In the genomic region with DNA sequence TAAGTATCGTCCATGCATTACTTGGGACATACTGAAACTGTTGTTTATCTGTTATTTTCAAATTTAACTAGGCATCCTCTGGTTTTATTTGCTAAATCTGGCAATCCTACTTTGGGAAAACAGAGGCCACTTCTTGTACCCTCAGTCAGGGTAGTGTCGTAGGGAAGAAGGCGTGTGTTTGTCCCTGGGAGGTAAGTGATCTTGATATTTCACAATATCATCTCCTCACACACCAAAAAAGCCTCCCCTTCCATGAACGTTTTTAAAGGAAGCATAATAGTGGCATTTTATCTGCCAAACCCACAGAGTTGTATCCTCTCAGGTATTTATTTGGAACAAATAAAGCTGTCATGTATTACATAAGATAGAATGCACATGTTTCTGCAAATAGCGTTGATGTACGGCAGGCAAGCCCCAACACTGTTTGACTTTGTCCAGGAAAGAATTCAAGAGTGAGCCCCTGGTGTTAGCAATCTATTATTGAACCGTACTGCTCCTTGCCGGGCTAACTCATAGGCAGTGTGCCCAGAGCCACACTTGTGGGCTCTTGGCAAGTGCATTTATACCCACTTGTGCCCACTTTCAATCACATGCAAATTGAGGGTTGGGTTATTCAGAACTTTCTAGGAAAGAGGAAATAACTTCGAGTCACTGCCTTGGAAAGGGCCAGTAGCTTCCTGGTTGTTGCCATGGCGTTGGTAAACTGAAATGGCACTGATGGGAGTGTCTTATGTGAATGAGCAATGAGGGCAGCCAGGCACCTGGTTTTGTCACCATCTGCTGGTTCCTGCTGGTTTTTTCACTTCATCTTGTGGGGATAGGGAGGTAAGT, we compare ENCODE assay signal across 8 cellular contexts.
DNase-seq lines count a peak whose midpoint lies in the region; ATAC-seq and TF ChIP-seq lines count a peak whose summit lies in the region.

No MANE protein-coding gene starts in this region.

- no peak overlapping the region for H3K14ac ChIP-seq in mesenchymal stem cell (ENCODE audit: low read length in 2 of 2)

- peaks cover 5% of the 10 kb centered on the region for H3K9me3 Mint-ChIP-seq in activated B cell treated with CpG ODN at 0.5 μM for 24 hours

- H3K27ac ChIP-seq in BLaER1 (0 out of 2 replicates have a peak overlapping the region, but pooled peaks have one; percentile 32), mesenchymal stem cell (ENCODE audit: low read length, poor library complexity, severe bottlenecking) (no peak overlapping the region), tibial artery (peak overlapping the region in 1 of 2 donors; percentile 10), WERI-Rb-1 (no peak overlapping the region)

- H3K9ac ChIP-seq in BLaER1, result no peak overlapping the region
- no peak overlapping the region for H3K9ac ChIP-seq in mesenchymal stem cell (ENCODE audit: low read length)

- H2AK5ac ChIP-seq in mesenchymal stem cell (ENCODE audit: low read length, severe bottlenecking), result no peak overlapping the region

- no peaks in the 10 kb centered on the region for H4K20me1 ChIP-seq in BLaER1

- H3K4me1 Mint-ChIP-seq in activated B cell treated with CpG ODN at 0.5 μM for 24 hours, result peaks cover 16% of the 10 kb centered on the region

- CTCF ChIA-PET in activated B cell treated with CpG ODN at 0.5 μM for 24 hours (lab: Charles Lee), result no interaction called here

- ATAC-seq in GM19351 (IDR thresholded peaks at IDR 0.05; ENCODE audit: unreplicated experiment) (peak; percentile 73), activated B cell treated with CpG ODN at 0.5 μM for 24 hours (ENCODE audit: low read depth) (peak; percentile 47), omental fat pad (ENCODE audit: low FRiP score) (no peak)

- H3K27ac Mint-ChIP-seq in activated B cell treated with CpG ODN at 0.5 μM for 24 hours, result no peak overlapping the region

- H3K18ac ChIP-seq in mesenchymal stem cell (ENCODE audit: low read depth in 1 of 2, low read length in 2 of 2), result no peak overlapping the region

- peaks cover 5% of the 10 kb centered on the region for H3K9me3 ChIP-seq in BLaER1
- no peaks in the 10 kb centered on the region for H3K9me3 ChIP-seq in mesenchymal stem cell (ENCODE audit: control insufficient read depth, low read length)
- no peaks in the 10 kb centered on the region for H3K9me3 ChIP-seq in tibial artery
- H3K9me3 ChIP-seq in WERI-Rb-1 (ENCODE audit: severe bottlenecking), result no peaks in the 10 kb centered on the region

- no peaks in the 10 kb centered on the region; the same call in 1 of the 2 replicates for H3K27me3 ChIP-seq in BLaER1
- H3K27me3 ChIP-seq in mesenchymal stem cell (ENCODE audit: control insufficient read depth in 1 of 2, insufficient read depth in 1 of 2, low read length in 2 of 2), result peaks cover 9 to 27% of the 10 kb centered on the region in 2 experiments
- H3K27me3 ChIP-seq in tibial artery, result no peaks in the 10 kb centered on the region
- H3K27me3 ChIP-seq in WERI-Rb-1 (ENCODE audit: insufficient read depth, low read depth, severe bottlenecking), result no peaks in the 10 kb centered on the region

- H3K36me3 ChIP-seq in BLaER1, result no peaks in the 10 kb centered on the region
- H3K36me3 ChIP-seq in mesenchymal stem cell (ENCODE audit: control insufficient read depth in 1 of 2, insufficient read depth in 2 of 2, low read depth in 1 of 2, low read length in 2 of 2), result no peaks in the 10 kb centered on the region
- H3K36me3 ChIP-seq in tibial artery, result no peaks in the 10 kb centered on the region
- no peaks in the 10 kb centered on the region for H3K36me3 ChIP-seq in WERI-Rb-1

- H3K4me2 ChIP-seq in BLaER1, result peak overlapping the region; percentile 61
- no peak overlapping the region for H3K4me2 ChIP-seq in mesenchymal stem cell (ENCODE audit: low read length, poor library complexity, severe bottlenecking)

- H3K36me3 Mint-ChIP-seq in activated B cell treated with CpG ODN at 0.5 μM for 24 hours (ENCODE audit: low read depth), result no peaks in the 10 kb centered on the region

- H3K4me3 Mint-ChIP-seq in activated B cell treated with CpG ODN at 0.5 μM for 24 hours, result no peak overlapping the region

- intact Hi-C loops in activated B cell treated with CpG ODN at 0.5 μM for 24 hours (cut with micrococcal nuclease), result no loop called here
- intact Hi-C loops in tibial artery (cut with DNase I; ENCODE audit: low total_unique reads), result no loop called here

- POLR2A ChIA-PET in activated B cell treated with CpG ODN at 0.5 μM for 24 hours (lab: Charles Lee), result no interaction called here

- no peak overlapping the region for H2BK12ac ChIP-seq in mesenchymal stem cell (ENCODE audit: low read length in 2 of 2)

- TF ChIP-seq CTCF in activated B cell treated with CpG ODN at 0.5 μM for 24 hours (IDR thresholded peaks at IDR 0.05) (no peak), tibial artery (IDR thresholded peaks at IDR 0.05) (no peak), omental fat pad (IDR thresholded peaks at IDR 0.05) (no peak), WERI-Rb-1 (IDR thresholded peaks at IDR 0.05; ENCODE audit: low read depth, low read length) (no peak)

- H3K79me1 ChIP-seq in mesenchymal stem cell (replicated peaks; ENCODE audit: low read length, poor library complexity, severe bottlenecking), result no peaks in the 10 kb centered on the region

- H2AFZ ChIP-seq in mesenchymal stem cell (ENCODE audit: low read depth, low read length), result no peak overlapping the region

- no peak overlapping the region for H3K4ac ChIP-seq in mesenchymal stem cell (ENCODE audit: low read depth in 1 of 2, low read length in 2 of 2)

- H2BK5ac ChIP-seq in mesenchymal stem cell (ENCODE audit: low read depth, low read length, poor library complexity, severe bottlenecking), result no peak overlapping the region

- H3K27me3 Mint-ChIP-seq in activated B cell treated with CpG ODN at 0.5 μM for 24 hours, result peaks cover 5% of the 10 kb centered on the region

- WGBS in mesenchymal stem cell, result 75% methylated on average over 7 of the region's 10 CpGs

- H3K4me1 ChIP-seq in BLaER1 (peaks cover 33% of the 10 kb centered on the region), mesenchymal stem cell (ENCODE audit: control insufficient read depth, insufficient read depth, low read depth, low read length) (no peaks in the 10 kb centered on the region), tibial artery (peaks cover 0 to 8% (median 3%) of the 10 kb centered on the region in 4 donors)

- no peak overlapping the region for H2BK120ac ChIP-seq in mesenchymal stem cell (ENCODE audit: low read depth, low read length)

- H4K8ac ChIP-seq in mesenchymal stem cell (ENCODE audit: low read length), result no peak overlapping the region

- no peak overlapping the region for H2BK15ac ChIP-seq in mesenchymal stem cell (ENCODE audit: low read depth, poor library complexity, severe bottlenecking)

- H3K23ac ChIP-seq in mesenchymal stem cell (ENCODE audit: low read length in 2 of 2), result no peak overlapping the region

- H3K4me3 ChIP-seq in BLaER1, result no peak overlapping the region
- H3K4me3 ChIP-seq in mesenchymal stem cell (ENCODE audit: insufficient read depth in 1 of 2, low read depth in 1 of 2, low read length in 2 of 2), result no peak overlapping the region
- H3K4me3 ChIP-seq in tibial artery, result no peak overlapping the region
- no peak overlapping the region for H3K4me3 ChIP-seq in WERI-Rb-1 (ENCODE audit: low read depth, low read length)

- no peak overlapping the region for H4K91ac ChIP-seq in mesenchymal stem cell (ENCODE audit: low read length)

- DNase-seq in HT1080 (ENCODE audit: low read depth) (peak; percentile 56), activated B cell treated with CpG ODN at 0.5 μM for 24 hours (no peak), mesenchymal stem cell (peak; percentile 4), tibial artery (no peak), omental fat pad (ENCODE audit: low spot score) (no peak), WERI-Rb-1 (no peak)

Comparison
In these comparisons a context has a peak if more than half of its experiments do, and no peak if none do; other contexts are left out.
1. DNase-seq: peak in HT1080 (single experiment) and mesenchymal stem cell (single experiment); none in activated B cell treated with CpG ODN at 0.5 μM for 24 hours (single experiment), tibial artery (0 of 2), omental fat pad (single experiment) and WERI-Rb-1 (single experiment).